9 cellular contexts compared by ENCODE assay signal in the genomic region with DNA sequence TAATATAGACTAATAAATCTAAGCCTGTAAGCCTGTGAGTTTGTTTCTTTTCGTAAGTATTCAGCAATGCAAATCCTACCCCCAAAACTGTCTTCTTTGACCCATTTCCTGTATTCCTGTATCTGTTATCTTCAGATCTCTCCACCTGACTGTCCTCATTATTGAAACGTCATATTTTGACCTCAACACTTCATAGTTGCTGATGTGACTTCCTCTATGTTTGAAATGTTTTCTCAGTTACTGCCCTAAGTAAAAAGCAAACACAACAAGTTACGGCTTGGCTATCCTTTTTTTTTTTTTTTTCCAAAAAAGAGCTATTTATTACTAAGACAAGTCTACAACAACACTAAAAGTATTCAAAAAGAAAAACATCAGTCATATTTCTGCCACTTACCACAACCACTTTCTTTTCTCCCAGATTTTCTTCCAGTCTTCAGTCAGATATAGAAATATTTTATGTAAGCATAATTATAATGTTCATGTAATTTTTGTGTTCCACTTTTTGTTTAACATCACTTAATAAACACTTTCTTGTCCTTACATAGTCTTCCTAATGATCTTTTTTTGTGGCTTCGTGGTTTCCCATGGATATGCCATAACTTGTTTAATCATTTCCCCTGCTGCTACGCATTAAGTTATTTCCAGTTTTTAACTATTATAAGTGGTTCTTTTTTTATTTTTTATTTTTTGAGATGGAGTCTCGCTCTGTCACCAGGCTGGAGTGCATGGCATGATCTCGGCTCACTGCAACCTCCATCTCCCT. TPM values are rescaled to one million over a fixed set of nuclear protein-coding genes. Genes with fewer than 3 reads are reported as not detected.
A peak's percentile ranks its signal among the peaks of the same experiment; 100 is the strongest.
DNase-seq lines count a peak whose midpoint lies in the region; ATAC-seq and TF ChIP-seq lines count a peak whose summit lies in the region.
"Had no signal": no experiment of that assay in that cellular context is flagged by ENCODE, and none has a peak within 500 bp of the region (broad histone marks: within the 10 kb centered on the region; RNA-seq: fewer than 3 reads in every experiment).

No MANE protein-coding gene starts in this region.

- peaks cover 36% of the 10 kb centered on the region for H3K4me1 Mint-ChIP-seq in activated T-helper 17 cell treated with anti-CD3 and anti-CD28 coated beads, Interleukin-2, amount 50 U/mL, for 72 hours

- peak overlapping the region; percentile 58 for H3K27ac Mint-ChIP-seq in activated T-helper 17 cell treated with anti-CD3 and anti-CD28 coated beads, Interleukin-2, amount 50 U/mL, for 72 hours

- peak; percentile 54 for DNase-seq in A172 (ENCODE audit: low spot score)
- DNase-seq in body of pancreas: no peak
- DNase-seq in C1 segment of cervical spinal cord (lab: John Stamatoyannopoulos, UW): no peak
- no peak for DNase-seq in HT-29 (ENCODE audit: low spot score)
- no peak for DNase-seq in activated CD4-positive, alpha-beta T cell treated with anti-CD3 and anti-CD28 coated beads for 4 hours

- intact Hi-C loops in body of pancreas (cut with DNase I): no loop called here

- H3K9me3 Mint-ChIP-seq in activated T-helper 17 cell treated with anti-CD3 and anti-CD28 coated beads, Interleukin-2, amount 50 U/mL, for 72 hours: no peaks in the 10 kb centered on the region

- peak overlapping the region; percentile 57 for H3K4me3 Mint-ChIP-seq in activated T-helper 17 cell treated with anti-CD3 and anti-CD28 coated beads, Interleukin-2, amount 50 U/mL, for 72 hours

- no peak overlapping the region for H3K27ac ChIP-seq in body of pancreas
- H3K27ac ChIP-seq: suprapubic skin had no signal

- H3K9me3 ChIP-seq in body of pancreas: no peaks in the 10 kb centered on the region
- H3K9me3 ChIP-seq: suprapubic skin had no signal

- H3K4me1 ChIP-seq in body of pancreas: no peaks in the 10 kb centered on the region

- no peaks in the 10 kb centered on the region for H3K36me3 Mint-ChIP-seq in activated T-helper 17 cell treated with anti-CD3 and anti-CD28 coated beads, Interleukin-2, amount 50 U/mL, for 72 hours (ENCODE audit: low read depth)

- no peaks in the 10 kb centered on the region for H3K27me3 Mint-ChIP-seq in activated T-helper 17 cell treated with anti-CD3 and anti-CD28 coated beads, Interleukin-2, amount 50 U/mL, for 72 hours

- H3K27me3 ChIP-seq in body of pancreas: no peaks in the 10 kb centered on the region
- H3K27me3 ChIP-seq: suprapubic skin had no signal

- TF ChIP-seq POLR2A in body of pancreas (IDR thresholded peaks at IDR 0.05): no peak

- H3K36me3 ChIP-seq in body of pancreas (replicated peaks in 1 of 2; ENCODE audit: insufficient read depth in 1 of 2, low read depth in 2 of 2): no peaks in the 10 kb centered on the region
- H3K36me3 ChIP-seq: suprapubic skin had no signal

- H3K4me3 ChIP-seq in body of pancreas: no peak overlapping the region
- H3K4me3 ChIP-seq: suprapubic skin had no signal

- 69 to 74% methylated on average over 7 of the region's 7 CpGs for WGBS in body of pancreas, 2 donors

- no peak for TF ChIP-seq CTCF in body of pancreas (IDR thresholded peaks at IDR 0.05)

- peak; percentile 33 for ATAC-seq in GM19324 (IDR thresholded peaks at IDR 0.05; ENCODE audit: low FRiP score, unreplicated experiment)
- peak; percentile 66 for ATAC-seq in HG03175 (IDR thresholded peaks at IDR 0.05; ENCODE audit: unreplicated experiment)
- ATAC-seq in activated T-helper 17 cell treated with anti-CD3 and anti-CD28 coated beads, Interleukin-2, amount 50 U/mL, for 72 hours (replicated peaks): peak; percentile 80
- no peak for ATAC-seq in body of pancreas

RNA-seq across cellular contexts. Expression of a gene that starts 44.9 kb away (rescaled TPM):
- total RNA-seq in A172 (2014; rRNA removed; shearing (Covaris generic)): 32.1 and 42.6 TPM in 2 replicates
- 10 to 100 TPM; 69.9 to 93.7 TPM for total RNA-seq in activated T-helper 17 cell treated with anti-CD3 and anti-CD28 coated beads, Interleukin-2, amount 50 U/mL, for 72 hours
- 10 to 100 TPM; 37.4 to 39.9 TPM for total RNA-seq in body of pancreas
- total RNA-seq in HT-29 (2014; rRNA removed; shearing (Covaris generic)): 80.0 and 81.9 TPM in 2 replicates
